24 cellular contexts compared by ENCODE assay signal in genomic region chr10:114845978-114846693, GRCh38.
"Had no signal": no experiment of that assay in that cellular context is flagged by ENCODE, and none has a peak within 500 bp of the region (broad histone marks: within the 10 kb centered on the region; RNA-seq: fewer than 3 reads in every experiment).

No MANE protein-coding gene starts in this region.

- H3K27ac Mint-ChIP-seq: activated CD4-positive, alpha-beta memory T cell treated with anti-CD3 and anti-CD28 coated beads, Interleukin-2, amount 10 ng/mL, durations not matched to agents 7 days and 5 days; activated CD4-positive, alpha-beta T cell treated with anti-CD3 and anti-CD28 coated beads, Interleukin-2, amount 10 ng/mL, durations not matched to agents 24 days and 14 days; activated naive CD8-positive, alpha-beta T cell; T-helper 1 cell treated with Interleukin-12 subunit alpha and Interleukin-12 subunit beta and Interleukin-4 antibody, amounts not matched to agents 30 μg/mL and 1 μg/mL, for 36 hours had no signal

- H3K4me3 ChIP-seq: adrenal gland, PC-9 had no signal

- H3K4me2 ChIP-seq: PC-9 had no signal

- H3K9me3 Mint-ChIP-seq: activated CD4-positive, alpha-beta memory T cell treated with anti-CD3 and anti-CD28 coated beads, Interleukin-2, amount 10 ng/mL, durations not matched to agents 7 days and 5 days; activated CD4-positive, alpha-beta T cell treated with anti-CD3 and anti-CD28 coated beads, Interleukin-2, amount 10 ng/mL, durations not matched to agents 24 days and 14 days; central memory CD8-positive, alpha-beta T cell; T-helper 1 cell treated with Interleukin-12 subunit alpha and Interleukin-12 subunit beta and Interleukin-4 antibody, amounts not matched to agents 30 μg/mL and 1 μg/mL, for 36 hours had no signal

- DNase-seq: activated CD4-positive, alpha-beta memory T cell treated with anti-CD3 and anti-CD28 coated beads, Interleukin-2, amount 10 ng/mL, durations not matched to agents 7 days and 5 days; activated CD4-positive, alpha-beta T cell treated with anti-CD3 and anti-CD28 coated beads for 1 hour; activated CD4-positive, alpha-beta T cell treated with anti-CD3 and anti-CD28 coated beads, Interleukin-2, amount 10 ng/mL, durations not matched to agents 24 days and 14 days; activated CD8-positive, alpha-beta memory T cell treated with anti-CD3 and anti-CD28 coated beads, Interleukin-2, amount 50 U/mL, for 48 hours; activated effector memory CD4-positive, alpha-beta T cell treated with Interleukin-2 at 50 U/mL for 16 hours; activated naive CD4-positive, alpha-beta T cell; activated T-cell treated with anti-CD3 and anti-CD28 coated beads, Interleukin-2, amount 50 U/mL, for 1 hour; adrenal gland; anterior cingulate cortex; KG1; NCI-H1092; NCI-H1417 treated with DMSO at 0.1 percent for 48 hours; NCI-H1694; NCI-H2029; NCI-H2107; NCI-H345; NCI-H510A; NCI-H69; PC-9; SHP77 treated with DMSO at 0.1 percent for 48 hours had no signal

- FAIRE-seq: bronchial epithelial cell had no signal

- H3K4me1 ChIP-seq: adrenal gland had no signal

- H3K9me3 ChIP-seq: adrenal gland had no signal

- H3K27ac ChIP-seq: adrenal gland, PC-9 had no signal

- H3K27me3 ChIP-seq: adrenal gland had no signal

- H3K4me3 Mint-ChIP-seq: activated CD4-positive, alpha-beta memory T cell treated with anti-CD3 and anti-CD28 coated beads, Interleukin-2, amount 10 ng/mL, durations not matched to agents 7 days and 5 days; activated CD4-positive, alpha-beta T cell treated with anti-CD3 and anti-CD28 coated beads, Interleukin-2, amount 10 ng/mL, durations not matched to agents 24 days and 14 days; activated naive CD8-positive, alpha-beta T cell; central memory CD8-positive, alpha-beta T cell; T-helper 1 cell treated with Interleukin-12 subunit alpha and Interleukin-12 subunit beta and Interleukin-4 antibody, amounts not matched to agents 30 μg/mL and 1 μg/mL, for 36 hours had no signal

- H3K27me3 Mint-ChIP-seq: activated CD4-positive, alpha-beta memory T cell treated with anti-CD3 and anti-CD28 coated beads, Interleukin-2, amount 10 ng/mL, durations not matched to agents 7 days and 5 days; activated CD4-positive, alpha-beta T cell treated with anti-CD3 and anti-CD28 coated beads, Interleukin-2, amount 10 ng/mL, durations not matched to agents 24 days and 14 days; activated naive CD8-positive, alpha-beta T cell; central memory CD8-positive, alpha-beta T cell had no signal

- H2AFZ ChIP-seq: PC-9 had no signal
